8 cellular contexts compared by ENCODE assay signal in the genomic region with DNA sequence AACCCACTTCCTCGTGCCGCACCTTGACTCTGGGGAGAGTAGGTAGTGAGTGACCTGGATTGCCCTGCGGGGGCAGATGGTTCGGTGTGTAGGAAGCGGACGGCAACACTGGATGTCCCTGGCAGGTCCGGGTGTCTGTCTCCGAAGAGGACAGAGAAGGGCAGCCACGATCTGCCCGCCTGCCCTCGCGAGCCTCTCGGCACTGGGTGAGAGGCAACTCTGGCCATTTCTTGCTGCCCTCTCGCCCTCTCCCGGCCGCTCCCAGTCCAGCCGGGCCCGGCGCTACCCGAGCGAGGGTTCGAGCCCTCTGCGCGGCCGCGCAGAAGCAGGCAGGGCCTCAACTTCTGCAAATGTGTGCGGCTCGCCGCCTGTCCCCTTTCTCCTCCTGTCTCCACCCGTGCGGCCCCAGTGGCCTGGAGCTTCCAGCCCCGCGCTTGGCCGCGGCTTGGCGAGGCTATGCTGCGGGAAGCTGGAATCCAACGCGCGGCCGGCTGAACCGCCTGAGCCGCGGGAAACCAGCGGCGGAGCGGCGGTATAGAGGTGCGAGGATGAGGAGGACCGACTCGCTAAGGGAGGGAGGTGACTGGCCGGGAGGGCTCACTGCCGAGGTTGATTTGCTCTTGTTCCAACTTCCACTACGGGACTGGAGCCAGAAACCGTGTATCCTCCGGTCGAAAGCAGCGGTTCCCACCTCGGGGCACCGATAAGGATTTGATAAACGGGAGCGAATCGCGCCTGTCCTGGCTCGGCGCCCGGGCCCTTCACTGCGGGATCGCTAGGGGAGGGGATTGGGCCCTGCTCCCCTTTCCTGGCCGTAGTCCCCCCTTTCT. TPM values are rescaled to one million over a fixed set of nuclear protein-coding genes. Genes with fewer than 3 reads are reported as not detected.
DNase-seq lines count a peak whose midpoint lies in the region; ATAC-seq, FAIRE-seq and TF ChIP-seq lines count a peak whose summit lies in the region.

No MANE protein-coding gene starts in this region.

- H3K36me3 ChIP-seq in esophagus muscularis mucosa (peaks cover 0 to 12% (median 0%) of the 10 kb centered on the region in 4 donors), mucosa of rectum (ENCODE audit: control insufficient read depth in 2 of 2, insufficient read depth in 2 of 2, low read length in 2 of 2) (no peaks in the 10 kb centered on the region), urinary bladder (ENCODE audit: insufficient read depth) (no peaks in the 10 kb centered on the region)

- H3K9ac ChIP-seq in mucosa of rectum (ENCODE audit: low read depth in 1 of 2, low read length in 2 of 2): peak overlapping the region; percentile 88 to 95

- WGBS in esophagus muscularis mucosa: 0% methylated on average over 13 of the region's 70 CpGs
- under 1% methylated on average over 70 of the region's 70 CpGs for WGBS in urinary bladder

- peaks cover 47% of the 10 kb centered on the region for H3K4me1 Mint-ChIP-seq in activated CD8-positive, alpha-beta memory T cell treated with anti-CD3 and anti-CD28 coated beads, Interleukin-2, amount 10 ng/mL, durations not matched to agents 7 days and 5 days

- TF ChIP-seq CTCF in D721Med (IDR thresholded peaks at IDR 0.05; ENCODE audit: insufficient read depth, missing control alignments) (no peak), esophagus muscularis mucosa (IDR thresholded peaks at IDR 0.05) (peak in 2 of 3 experiments; percentile 9 to 34)

- intact Hi-C loops in esophagus muscularis mucosa (cut with DNase I): loop anchor here (10.0 kb wide), 1 partner anchor 304 kb away; no protein-coding TSS in a partner anchor

- H3K27me3 Mint-ChIP-seq in activated CD8-positive, alpha-beta memory T cell treated with anti-CD3 and anti-CD28 coated beads, Interleukin-2, amount 10 ng/mL, durations not matched to agents 7 days and 5 days: peaks cover 80% of the 10 kb centered on the region

- no peak for TF ChIP-seq EP300 in esophagus muscularis mucosa (IDR thresholded peaks at IDR 0.05)

- DNase-seq in D721Med (ENCODE audit: insufficient read length, low spot score) (peak; percentile 49), HuH-7 (ENCODE audit: low spot score) (peak; percentile 30), esophagus muscularis mucosa (ENCODE audit: extremely low spot score) (no peak), DMS153 treated with DMSO at 0.1 percent for 48 hours (lab: John Stamatoyannopoulos, UW; ENCODE audit: unreplicated experiment) (no peak)
- DNase-seq in activated CD8-positive, alpha-beta memory T cell treated with anti-CD3 and anti-CD28 coated beads, Interleukin-2, amount 10 ng/mL, durations not matched to agents 7 days and 5 days: peak; percentile 54

- peaks cover 14 to 46% (median 38%) of the 10 kb centered on the region in 4 donors for H3K4me1 ChIP-seq in esophagus muscularis mucosa
- H3K4me1 ChIP-seq in mucosa of rectum (ENCODE audit: control insufficient read depth in 2 of 2, insufficient read depth in 2 of 2, low read length in 2 of 2): peaks cover 12 to 48% of the 10 kb centered on the region in 2 donors
- H3K4me1 ChIP-seq in urinary bladder (ENCODE audit: insufficient read depth): no peaks in the 10 kb centered on the region

- H3K27me3 ChIP-seq in esophagus muscularis mucosa (no peaks in the 10 kb centered on the region), mucosa of rectum (ENCODE audit: control insufficient read depth in 2 of 2, insufficient read depth in 2 of 2, low read length in 2 of 2) (no peaks in the 10 kb centered on the region)

- peak overlapping the region; percentile 83 for H3K4me3 Mint-ChIP-seq in activated CD8-positive, alpha-beta memory T cell treated with anti-CD3 and anti-CD28 coated beads, Interleukin-2, amount 10 ng/mL, durations not matched to agents 7 days and 5 days

- peaks cover 9% of the 10 kb centered on the region for H3K36me3 Mint-ChIP-seq in activated CD8-positive, alpha-beta memory T cell treated with anti-CD3 and anti-CD28 coated beads, Interleukin-2, amount 10 ng/mL, durations not matched to agents 7 days and 5 days

- H3K4me3 ChIP-seq in esophagus muscularis mucosa (peak overlapping the region; percentile 66 to 88 (median 80)), mucosa of rectum (ENCODE audit: low read length in 2 of 2) (peak overlapping the region; percentile 79 to 89), urinary bladder (ENCODE audit: low read depth, low read length) (peak overlapping the region; percentile 73)

- no peaks in the 10 kb centered on the region for H3K9me3 ChIP-seq in esophagus muscularis mucosa
- no peaks in the 10 kb centered on the region for H3K9me3 ChIP-seq in mucosa of rectum (ENCODE audit: control insufficient read depth in 2 of 2, low read length in 2 of 2)

- no peak for TF ChIP-seq POLR2A in esophagus muscularis mucosa (IDR thresholded peaks at IDR 0.05; ENCODE audit: low read depth)

- peak overlapping the region; percentile 90 to 94 (median 92) for H3K27ac ChIP-seq in esophagus muscularis mucosa (replicated peaks in 1 of 4)
- H3K27ac ChIP-seq in mucosa of rectum (ENCODE audit: low read depth in 2 of 2, low read length in 2 of 2): peak overlapping the region; percentile 92 to 96
- H3K27ac ChIP-seq in urinary bladder (ENCODE audit: low read depth): peak overlapping the region; percentile 77

- H3K27ac Mint-ChIP-seq in activated CD8-positive, alpha-beta memory T cell treated with anti-CD3 and anti-CD28 coated beads, Interleukin-2, amount 10 ng/mL, durations not matched to agents 7 days and 5 days: peak overlapping the region; percentile 46

- FAIRE-seq in D721Med (lab: Jason Lieb, UNC): no peak

- CTCF ChIA-PET in activated CD8-positive, alpha-beta memory T cell treated with anti-CD3 and anti-CD28 coated beads, Interleukin-2, amount 10 ng/mL, durations not matched to agents 7 days and 5 days (lab: Charles Lee): interaction anchor here (1.1 to 3.5 kb wide), 4 partner anchors 68 to 236 kb away, joined by 5 to 11 read pairs (median 6); no protein-coding TSS in a partner anchor

- no peaks in the 10 kb centered on the region for H3K9me3 Mint-ChIP-seq in activated CD8-positive, alpha-beta memory T cell treated with anti-CD3 and anti-CD28 coated beads, Interleukin-2, amount 10 ng/mL, durations not matched to agents 7 days and 5 days (ENCODE audit: low read depth)

- peak; percentile 6 for ATAC-seq in activated CD8-positive, alpha-beta memory T cell treated with anti-CD3 and anti-CD28 coated beads, Interleukin-2, amount 10 ng/mL, durations not matched to agents 7 days and 5 days
- no peak for ATAC-seq in GM19455 (IDR thresholded peaks at IDR 0.05; ENCODE audit: unreplicated experiment)

RNA-seq across cellular contexts. Expression of a gene that starts 1.5 kb away (rescaled TPM):
- total RNA-seq in activated CD8-positive, alpha-beta memory T cell treated with anti-CD3 and anti-CD28 coated beads, Interleukin-2, amount 10 ng/mL, durations not matched to agents 7 days and 5 days: 10 to 100 TPM; 15.6 to 42.5 TPM
- total RNA-seq in esophagus muscularis mucosa: 100 to 1,000 TPM; 113 to 225 (median 183) TPM
- total RNA-seq in urinary bladder: 42.8 TPM
- 163 TPM for polyA plus RNA-seq in urinary bladder

Comparison
In these comparisons a context has a peak if more than half of its experiments do, and no peak if none do; other contexts are left out.
1. DNase-seq: peak in D721Med (single experiment), HuH-7 (single experiment) and activated CD8-positive, alpha-beta memory T cell treated with anti-CD3 and anti-CD28 coated beads, Interleukin-2, amount 10 ng/mL, durations not matched to agents 7 days and 5 days (single experiment); none in esophagus muscularis mucosa (single experiment) and DMS153 treated with DMSO at 0.1 percent for 48 hours (single experiment).
2. Peak in every context shown above with its lines, with median percentiles within 50 percentile points of each other: H3K27ac ChIP-seq and H3K4me3 ChIP-seq.